ENCODE assay signal across 8 cellular contexts in genomic region chr15:84878504-84878903, GRCh38.
DNase-seq lines count a peak whose midpoint lies in the region; ATAC-seq lines count a peak whose summit lies in the region.

No MANE protein-coding gene starts in this region.

- in situ Hi-C loops in KBM-7 (cut with MboI; ENCODE audit: low pct_unique_long_range_greater_than_20kb, low sequenced_read_pairs), result no loop called here

- peak; percentile 5 for DNase-seq in DMS79 treated with DMSO at 0.1 percent for 48 hours (lab: John Stamatoyannopoulos, UW)
- peak; percentile 91 for DNase-seq in KBM-7
- peak; percentile 9 for DNase-seq in T-helper 22 cell (ENCODE audit: low read depth)
- peak; percentile 63 for DNase-seq in astrocyte of the hippocampus (ENCODE audit: low read depth, low spot score)
- peak; percentile 93 for DNase-seq in iPS-NIHi7 (ENCODE audit: extremely low spot score)
- DNase-seq in stimulated activated CD4-positive, alpha-beta T cell treated with anti-CD3 and anti-CD28 coated beads, Interleukin-12 subunit alpha, Interleukin-12 subunit beta, amount 100 ng/mL, for 48 hours (ENCODE audit: low read depth in 2 of 3, low spot score in 1 of 3), result peak; percentile 50 to 56 (median 50)

- no peak for ATAC-seq in HG02610 (IDR thresholded peaks at IDR 0.05; ENCODE audit: unreplicated experiment)
- ATAC-seq in GM21381 (IDR thresholded peaks at IDR 0.05; ENCODE audit: unreplicated experiment), result no peak

Comparison
In these comparisons a context has a peak if more than half of its experiments do, and no peak if none do; other contexts are left out.
1. DNase-seq: peak in every context shown above with its lines; median percentile 93 in iPS-NIHi7; 91 in KBM-7; 63 in astrocyte of the hippocampus; 50 in stimulated activated CD4-positive, alpha-beta T cell treated with anti-CD3 and anti-CD28 coated beads, Interleukin-12 subunit alpha, Interleukin-12 subunit beta, amount 100 ng/mL, for 48 hours; 9 in T-helper 22 cell; 5 in DMS79 treated with DMSO at 0.1 percent for 48 hours.